Comparison of ENCODE assay signal across 9 cellular contexts in the genomic region with DNA sequence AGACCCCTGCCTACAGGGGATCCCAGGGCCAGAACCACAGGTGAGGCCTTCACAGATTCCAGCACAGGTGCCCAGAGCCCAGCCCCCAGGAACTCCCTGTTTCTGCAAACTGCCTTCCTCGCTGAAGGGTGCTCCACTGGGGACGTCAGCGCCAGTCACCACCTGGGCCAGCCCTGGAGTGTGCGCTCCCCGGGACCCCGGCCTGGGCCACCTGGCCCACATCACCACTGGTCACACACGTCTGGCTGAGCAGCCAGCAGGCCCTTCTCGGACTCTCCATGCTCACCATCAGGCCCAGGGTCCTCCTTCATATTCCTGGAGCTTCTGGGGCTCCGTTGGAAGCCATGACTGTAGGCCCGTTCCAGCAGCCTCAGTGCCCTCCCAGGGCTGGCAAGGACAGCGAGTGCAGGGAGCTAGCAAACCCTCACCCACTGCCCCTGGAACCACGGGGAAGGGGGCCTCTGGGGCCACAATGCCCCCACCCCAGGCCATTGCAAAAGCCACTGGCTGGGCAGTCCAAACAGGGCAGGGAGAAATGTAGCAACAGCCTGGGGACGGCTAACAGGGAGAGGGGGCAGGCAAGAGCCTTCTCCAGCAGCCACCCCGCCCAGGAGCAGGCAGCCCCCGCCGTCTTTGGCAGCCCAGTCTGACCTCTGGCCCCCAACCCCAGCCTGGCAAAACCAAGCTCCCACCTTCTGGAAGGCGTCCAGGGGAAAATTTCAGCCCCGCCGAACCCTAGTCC. TPM values are rescaled to one million over a fixed set of nuclear protein-coding genes. Genes with fewer than 3 reads are reported as not detected.
A peak's percentile ranks its signal among the peaks of the same experiment; 100 is the strongest.
DNase-seq lines count a peak whose midpoint lies in the region; ATAC-seq and TF ChIP-seq lines count a peak whose summit lies in the region.
"Had no signal": no experiment of that assay in that cellular context is flagged by ENCODE, and none has a peak within 500 bp of the region (broad histone marks: within the 10 kb centered on the region; RNA-seq: fewer than 3 reads in every experiment).

No MANE protein-coding gene starts in this region.

- TF ChIP-seq CTCF in foreskin fibroblast (IDR thresholded peaks at IDR 0.05; ENCODE audit: low read depth, low read length) (no peak), sigmoid colon (IDR thresholded peaks at IDR 0.05) (no peak)

- no peak for TF ChIP-seq EP300 in sigmoid colon (IDR thresholded peaks at IDR 0.05)

- no peaks in the 10 kb centered on the region for H3K9me2 ChIP-seq in GM23248 (ENCODE audit: insufficient read depth)

- H3K27me3 ChIP-seq in GM23248 (replicated peaks; ENCODE audit: insufficient read depth) (no peaks in the 10 kb centered on the region), sigmoid colon (no peaks in the 10 kb centered on the region)

- H2AFZ ChIP-seq in GM23248, result peak overlapping the region; percentile 61

- H4K20me1 ChIP-seq in GM23248 (ENCODE audit: insufficient read depth), result no peaks in the 10 kb centered on the region

- intact Hi-C loops in sigmoid colon (cut with DNase I), result loop anchor here (2.0 kb wide), 1 partner anchor 41 kb away; no protein-coding TSS in a partner anchor

- H3K27ac ChIP-seq in GM23248 (no peak overlapping the region), sigmoid colon (peak overlapping the region; percentile 78 to 88 (median 84))

- H3K4me3 ChIP-seq in GM23248 (peak overlapping the region; percentile 81), foreskin fibroblast (ENCODE audit: low read depth in 1 of 2, low read length in 2 of 2) (peak overlapping the region; percentile 68 to 81), sigmoid colon (peak overlapping the region; percentile 67 to 88 (median 72))

- in situ Hi-C loops in GM23248 (cut with MboI), result no loop called here

- no peak for TF ChIP-seq POLR2A in sigmoid colon (IDR thresholded peaks at IDR 0.05)

- H3K4me1 ChIP-seq in GM23248 (ENCODE audit: insufficient read depth) (peaks cover 5% of the 10 kb centered on the region), sigmoid colon (peaks cover 0 to 43% (median 38%) of the 10 kb centered on the region in 4 donors)

- H3F3A ChIP-seq in GM23248 (ENCODE audit: insufficient read depth), result 0 out of 2 replicates have a peak, but pooled peaks cover 6% of the 10 kb centered on the region

- DNase-seq in GM23248 (peak; percentile 58), foreskin fibroblast (peak in 1 of 2 donors; percentile 55), sigmoid colon (no peak), NCI-H2196 treated with DMSO at 0.1 percent for 48 hours (lab: John Stamatoyannopoulos, UW; ENCODE audit: unreplicated experiment) (no peak), SHP77 treated with DMSO at 0.1 percent for 48 hours (lab: John Stamatoyannopoulos, UW) (no peak)

- H3K36me3 ChIP-seq in GM23248 (ENCODE audit: low read depth) (no peaks in the 10 kb centered on the region), sigmoid colon (no peaks in the 10 kb centered on the region)

- H3K9ac ChIP-seq in GM23248, result peak overlapping the region; percentile 80

- 27 to 35% methylated on average over 18 to 19 of the region's 19 CpGs for WGBS in GM23248 (ENCODE audit: low coverage in 1 of 2, low lambda C conversion rate in 2 of 2, missing lambda C conversion rate in 2 of 2), 2 experiments
- 28 to 45% methylated on average over 19 of the region's 19 CpGs for WGBS in sigmoid colon, 2 donors

- H3K9me3 ChIP-seq in GM23248 (ENCODE audit: low read depth) (no peaks in the 10 kb centered on the region), sigmoid colon (no peaks in the 10 kb centered on the region)

- ATAC-seq in SK-N-SH treated with all-trans-retinoic acid at 6 μM for 48 hours, result peak; percentile 53
- no peak for ATAC-seq in HG03439 (IDR thresholded peaks at IDR 0.05; ENCODE audit: unreplicated experiment)
- no peak for ATAC-seq in HG02852 (IDR thresholded peaks at IDR 0.05; ENCODE audit: unreplicated experiment)

- H3K4me2 ChIP-seq in GM23248 (ENCODE audit: unreplicated experiment), result peak overlapping the region; percentile 92

- H3K79me2 ChIP-seq in GM23248 (ENCODE audit: insufficient read depth), result peaks cover 38% of the 10 kb centered on the region

TF ChIP-seq in SK-N-SH treated with all-trans-retinoic acid at 6 μM for 48 hours, 23 proteins besides CTCF, POLR2A, EP300 and RAD21:
- TF ChIP-seq GLIS3 (CRISPR knock-in tag; IDR thresholded peaks at IDR 0.05), result no peak
- TF ChIP-seq CSDC2 (CRISPR knock-in tag; IDR thresholded peaks at IDR 0.05), result no peak
- TF ChIP-seq, protein P1, sequence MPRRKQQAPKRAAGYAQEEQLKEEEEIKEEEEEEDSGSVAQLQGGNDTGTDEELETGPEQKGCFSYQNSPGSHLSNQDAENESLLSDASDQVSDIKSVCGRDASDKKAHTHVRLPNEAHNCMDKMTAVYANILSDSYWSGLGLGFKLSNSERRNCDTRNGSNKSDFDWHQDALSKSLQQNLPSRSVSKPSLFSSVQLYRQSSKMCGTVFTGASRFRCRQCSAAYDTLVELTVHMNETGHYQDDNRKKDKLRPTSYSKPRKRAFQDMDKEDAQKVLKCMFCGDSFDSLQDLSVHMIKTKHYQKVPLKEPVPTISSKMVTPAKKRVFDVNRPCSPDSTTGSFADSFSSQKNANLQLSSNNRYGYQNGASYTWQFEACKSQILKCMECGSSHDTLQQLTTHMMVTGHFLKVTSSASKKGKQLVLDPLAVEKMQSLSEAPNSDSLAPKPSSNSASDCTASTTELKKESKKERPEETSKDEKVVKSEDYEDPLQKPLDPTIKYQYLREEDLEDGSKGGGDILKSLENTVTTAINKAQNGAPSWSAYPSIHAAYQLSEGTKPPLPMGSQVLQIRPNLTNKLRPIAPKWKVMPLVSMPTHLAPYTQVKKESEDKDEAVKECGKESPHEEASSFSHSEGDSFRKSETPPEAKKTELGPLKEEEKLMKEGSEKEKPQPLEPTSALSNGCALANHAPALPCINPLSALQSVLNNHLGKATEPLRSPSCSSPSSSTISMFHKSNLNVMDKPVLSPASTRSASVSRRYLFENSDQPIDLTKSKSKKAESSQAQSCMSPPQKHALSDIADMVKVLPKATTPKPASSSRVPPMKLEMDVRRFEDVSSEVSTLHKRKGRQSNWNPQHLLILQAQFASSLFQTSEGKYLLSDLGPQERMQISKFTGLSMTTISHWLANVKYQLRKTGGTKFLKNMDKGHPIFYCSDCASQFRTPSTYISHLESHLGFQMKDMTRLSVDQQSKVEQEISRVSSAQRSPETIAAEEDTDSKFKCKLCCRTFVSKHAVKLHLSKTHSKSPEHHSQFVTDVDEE (CRISPR knock-in tag; IDR thresholded peaks at IDR 0.05), result no peak
- no peak for TF ChIP-seq ESRRG (CRISPR knock-in tag; IDR thresholded peaks at IDR 0.05)
- TF ChIP-seq TCF4 (CRISPR knock-in tag; IDR thresholded peaks at IDR 0.05; ENCODE audit: borderline replicate concordance), result no peak
- no peak for TF ChIP-seq ZNF8 (CRISPR knock-in tag; IDR thresholded peaks at IDR 0.05)
- no peak for TF ChIP-seq PPARA (CRISPR knock-in tag; IDR thresholded peaks at IDR 0.05; ENCODE audit: borderline replicate concordance)
- TF ChIP-seq RARB (CRISPR knock-in tag; IDR thresholded peaks at IDR 0.05), result no peak
- TF ChIP-seq, protein P2, sequence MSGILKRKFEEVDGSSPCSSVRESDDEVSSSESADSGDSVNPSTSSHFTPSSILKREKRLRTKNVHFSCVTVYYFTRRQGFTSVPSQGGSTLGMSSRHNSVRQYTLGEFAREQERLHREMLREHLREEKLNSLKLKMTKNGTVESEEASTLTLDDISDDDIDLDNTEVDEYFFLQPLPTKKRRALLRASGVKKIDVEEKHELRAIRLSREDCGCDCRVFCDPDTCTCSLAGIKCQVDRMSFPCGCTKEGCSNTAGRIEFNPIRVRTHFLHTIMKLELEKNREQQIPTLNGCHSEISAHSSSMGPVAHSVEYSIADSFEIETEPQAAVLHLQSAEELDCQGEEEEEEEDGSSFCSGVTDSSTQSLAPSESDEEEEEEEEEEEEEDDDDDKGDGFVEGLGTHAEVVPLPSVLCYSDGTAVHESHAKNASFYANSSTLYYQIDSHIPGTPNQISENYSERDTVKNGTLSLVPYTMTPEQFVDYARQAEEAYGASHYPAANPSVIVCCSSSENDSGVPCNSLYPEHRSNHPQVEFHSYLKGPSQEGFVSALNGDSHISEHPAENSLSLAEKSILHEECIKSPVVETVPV (CRISPR knock-in tag; IDR thresholded peaks at IDR 0.05), result no peak
- TF ChIP-seq ISL1 (CRISPR knock-in tag; IDR thresholded peaks at IDR 0.05), result no peak
- TF ChIP-seq OSR1 (CRISPR knock-in tag; IDR thresholded peaks at IDR 0.05), result no peak
- no peak for TF ChIP-seq ARNTL (CRISPR knock-in tag; IDR thresholded peaks at IDR 0.05; ENCODE audit: borderline replicate concordance, low read depth)
- TF ChIP-seq ZNF565 (CRISPR knock-in tag; conservative IDR thresholded peaks at IDR 0.05; ENCODE audit: low read depth), result no peak

RNA-seq across cellular contexts. Expression of a gene that starts 1.3 kb away (rescaled TPM):
- 50.8 and 58.3 TPM in 2 replicates for total RNA-seq in GM23248 (2014; rRNA removed; shearing (Covaris generic))
- polyA plus RNA-seq in GM23248 (2016; fragmentation: Nextera tagmentation; extraction: Ambion mirVana) (68.7 and 80.3 TPM in 2 replicates), sigmoid colon (100 to 1,000 TPM in 2 of 3 donors, 10 to 100 TPM in 1; 92.5 to 345 (median 181) TPM)
- total RNA-seq in sigmoid colon, result 10 to 100 TPM; 28.0 to 62.4 (median 33.7) TPM

RNA-seq across cellular contexts. Expression of a gene that starts 23.2 kb away (rescaled TPM):
- 13.7 and 15.3 TPM in 2 replicates for total RNA-seq in GM23248 (2014; rRNA removed; shearing (Covaris generic))
- polyA plus RNA-seq in GM23248 (2016; fragmentation: Nextera tagmentation; extraction: Ambion mirVana) (15.3 and 15.7 TPM in 2 replicates), sigmoid colon (10 to 100 TPM in 2 of 3 donors, 1 to 10 TPM in 1; 6.0 to 43.5 (median 27.6) TPM)
- total RNA-seq in sigmoid colon, result 10 to 100 TPM; 31.0 to 75.6 (median 46.0) TPM

RNA-seq across cellular contexts. Expression of a gene that starts 26.4 kb away (rescaled TPM):
- total RNA-seq in GM23248 (2014; rRNA removed; shearing (Covaris generic)), result not detected in 2 replicates
- polyA plus RNA-seq in GM23248 (2016; fragmentation: Nextera tagmentation; extraction: Ambion mirVana) (0.15 TPM in 1 of 2 replicates, not detected in the other), sigmoid colon (1 to 10 TPM in 1 of 3 donors, under 1 TPM in 2; 0.23 to 6.5 (median 0.60) TPM)
- 10 to 100 TPM in 3 of 4 donors, 1 to 10 TPM in 1; 9.6 to 18.3 (median 14.3) TPM for total RNA-seq in sigmoid colon

RNA-seq across cellular contexts. Expression of a gene that starts 56.8 kb away (rescaled TPM):
- total RNA-seq in GM23248 (2014; rRNA removed; shearing (Covaris generic)), result not detected in 2 replicates
- polyA plus RNA-seq in GM23248 (2016; fragmentation: Nextera tagmentation; extraction: Ambion mirVana) (not detected in 2 replicates), sigmoid colon (1 to 10 TPM; 1.2 to 9.2 (median 1.8) TPM)
- total RNA-seq in sigmoid colon, result 1 to 10 TPM; 1.5 to 6.4 (median 2.1) TPM
- total RNA-seq: NCI-H460 had no signal

Comparison
In these comparisons a context has a peak if more than half of its experiments do, and no peak if none do; other contexts are left out.
1. RNA of a gene that starts 26.4 kb away (total RNA-seq): 9.6 to 18.3 TPM in sigmoid colon; not detected in GM23248; every median in the first group is over 10 times any median in the second.
2. Peak in every context shown above with its lines, with median percentiles within 50 percentile points of each other: H3K4me3 ChIP-seq.